In the genomic region with DNA sequence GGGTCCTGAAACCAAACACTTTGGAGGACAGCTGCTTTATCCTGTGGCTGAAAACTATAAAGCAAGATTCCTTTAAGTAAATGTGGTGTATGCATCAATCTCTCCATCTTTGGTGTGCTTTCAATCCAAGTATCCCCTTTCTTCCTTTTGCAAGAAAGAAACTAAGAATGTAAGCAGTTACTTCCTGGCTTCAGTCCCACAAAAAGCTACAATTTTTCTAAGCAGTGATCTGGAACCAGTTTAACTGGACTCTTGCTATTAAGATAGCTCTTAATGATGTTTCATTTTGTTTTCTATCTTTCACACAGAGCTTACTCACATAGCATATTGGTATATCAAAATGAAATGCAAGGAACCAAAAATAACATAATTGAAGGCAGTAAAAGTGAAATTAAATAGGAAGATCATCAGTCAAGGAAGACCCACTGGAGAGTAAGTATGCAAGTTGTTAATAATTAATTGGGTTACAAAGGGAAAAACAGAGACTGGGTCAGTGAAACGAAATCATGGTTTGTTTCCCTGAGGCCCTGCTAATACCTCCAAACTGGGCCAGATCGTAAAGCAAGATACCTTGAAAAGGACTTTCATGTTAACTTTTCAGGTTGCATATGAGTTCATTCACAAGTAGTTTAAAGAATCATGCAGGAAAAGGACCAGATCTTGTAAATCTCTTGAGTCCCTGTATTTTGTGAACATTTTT, we compare ENCODE assay signal across 19 cellular contexts. TPM values are rescaled to one million over a fixed set of nuclear protein-coding genes. Genes with fewer than 3 reads are reported as not detected.
DNase-seq lines count a peak whose midpoint lies in the region; ATAC-seq and TF ChIP-seq lines count a peak whose summit lies in the region.
"Had no signal": no experiment of that assay in that cellular context is flagged by ENCODE, and none has a peak within 500 bp of the region (broad histone marks: within the 10 kb centered on the region; RNA-seq: fewer than 3 reads in every experiment).

No MANE protein-coding gene starts in this region.

- WGBS in mesenchymal stem cell, result 96% methylated on average over 2 of the region's 2 CpGs

- H3K27ac ChIP-seq in A673 (ENCODE audit: low read depth, low read length, poor library complexity, severe bottlenecking) (no peak overlapping the region), GM23338 (ENCODE audit: low read depth) (peak overlapping the region; percentile 28), mesenchymal stem cell (ENCODE audit: low read length, poor library complexity, severe bottlenecking) (peak overlapping the region; percentile 77)
- H3K27ac ChIP-seq: spleen had no signal

- no peaks in the 10 kb centered on the region for H3K9me2 ChIP-seq in GM23338 (ENCODE audit: insufficient read depth)

- peaks cover 8% of the 10 kb centered on the region for H3K79me1 ChIP-seq in mesenchymal stem cell (replicated peaks; ENCODE audit: low read length, poor library complexity, severe bottlenecking)

- peaks cover 14% of the 10 kb centered on the region for H3K4me1 ChIP-seq in A673 (ENCODE audit: insufficient read depth, low read length, poor library complexity, severe bottlenecking)
- H3K4me1 ChIP-seq in GM23338 (ENCODE audit: insufficient read depth), result no peaks in the 10 kb centered on the region
- H3K4me1 ChIP-seq in mesenchymal stem cell (ENCODE audit: control insufficient read depth, insufficient read depth, low read depth, low read length), result peaks cover 17% of the 10 kb centered on the region

- no peak overlapping the region for H2AK5ac ChIP-seq in mesenchymal stem cell (ENCODE audit: low read length, severe bottlenecking)

- CTCF ChIA-PET in A673 (lab: Charles Lee), result no interaction called here
- CTCF ChIA-PET in activated CD8-positive, alpha-beta T cell treated with anti-CD3 and anti-CD28 coated beads for 36 hours (lab: Charles Lee), result interaction anchor here (0.8 to 1.8 kb wide), 5 partner anchors 13 to 22 kb away, joined by 3 to 9 read pairs (median 3); no protein-coding TSS in a partner anchor

- no peaks in the 10 kb centered on the region for H3K9me3 Mint-ChIP-seq in GM23338
- no peaks in the 10 kb centered on the region for H3K9me3 Mint-ChIP-seq in activated CD8-positive, alpha-beta T cell treated with anti-CD3 and anti-CD28 coated beads for 36 hours
- H3K9me3 Mint-ChIP-seq: CD8-positive, alpha-beta memory T cell had no signal

- H3K4me2 ChIP-seq in GM23338 (no peak overlapping the region), mesenchymal stem cell (ENCODE audit: low read length, poor library complexity, severe bottlenecking) (no peak overlapping the region)

- ATAC-seq in GM23338, result no peak
- no peak for ATAC-seq in activated CD8-positive, alpha-beta T cell treated with anti-CD3 and anti-CD28 coated beads for 36 hours
- ATAC-seq: Right ventricle myocardium inferior had no signal

- TF ChIP-seq CTCF in A673 (conservative IDR thresholded peaks at IDR 0.05; ENCODE audit: low read depth, low read length) (no peak), GM23338 (conservative IDR thresholded peaks at IDR 0.05; ENCODE audit: low read depth in 2 of 2) (no peak), GM10266 (IDR thresholded peaks at IDR 0.05; ENCODE audit: control insufficient read depth, insufficient read depth, low read depth, missing control alignments) (no peak)
- no peak for TF ChIP-seq CTCF in activated CD8-positive, alpha-beta T cell treated with anti-CD3 and anti-CD28 coated beads for 36 hours (IDR thresholded peaks at IDR 0.05)

- H2BK120ac ChIP-seq in mesenchymal stem cell (ENCODE audit: low read depth, low read length), result no peak overlapping the region

- H2BK12ac ChIP-seq in mesenchymal stem cell (ENCODE audit: low read length in 2 of 2), result no peak overlapping the region

- no TSS peak for BruUV-seq in A673 (replicated peaks; lab: Mats Ljungman, UMichigan)

- peaks cover 8% of the 10 kb centered on the region; the same call in 2 of the 3 replicates for H3K36me3 Mint-ChIP-seq in GM23338 (ENCODE audit: low read depth)
- peaks cover 9% of the 10 kb centered on the region for H3K36me3 Mint-ChIP-seq in activated CD8-positive, alpha-beta T cell treated with anti-CD3 and anti-CD28 coated beads for 36 hours (ENCODE audit: low read depth)

- no peaks in the 10 kb centered on the region for H3K79me2 ChIP-seq in GM23338 (replicated peaks; ENCODE audit: insufficient read depth)

- H4K20me1 ChIP-seq in GM23338 (replicated peaks; ENCODE audit: insufficient read depth), result no peaks in the 10 kb centered on the region

- H3K14ac ChIP-seq in mesenchymal stem cell (ENCODE audit: low read length in 2 of 2), result no peak overlapping the region

- H2AFZ ChIP-seq in GM23338 (no peak overlapping the region), mesenchymal stem cell (ENCODE audit: low read depth, low read length) (no peak overlapping the region)

- no peak overlapping the region for H2BK15ac ChIP-seq in mesenchymal stem cell (ENCODE audit: low read depth, poor library complexity, severe bottlenecking)

- POLR2A ChIA-PET in A673 (lab: Charles Lee; ENCODE audit: low non-redundant PET), result no interaction called here
- POLR2A ChIA-PET in activated CD8-positive, alpha-beta T cell treated with anti-CD3 and anti-CD28 coated beads for 36 hours (lab: Charles Lee), result interaction anchor here (1.6 kb wide), 1 partner anchor 101 kb away, joined by 5 read pairs; a partner anchor contains a TSS

- no peak overlapping the region for H3K9ac ChIP-seq in mesenchymal stem cell (ENCODE audit: low read length)

- DNase-seq in A673 (ENCODE audit: low spot score) (peak; percentile 18), GM23338 (ENCODE audit: low spot score) (no peak), fibroblast of gingiva (ENCODE audit: low read depth) (peak; percentile 60), mesenchymal stem cell (no peak), GM10266 (ENCODE audit: extremely low spot score) (no peak), NAMALWA (ENCODE audit: low spot score) (no peak), hepatic stellate cell (ENCODE audit: low spot score) (no peak)
- no peak for DNase-seq in activated CD8-positive, alpha-beta T cell treated with anti-CD3 and anti-CD28 coated beads for 36 hours
- DNase-seq: activated CD4-positive, alpha-beta T cell treated with anti-CD3 and anti-CD28 coated beads, Interleukin-2, amount 10 ng/mL, durations not matched to agents 7 days and 5 days; activated gamma-delta T cell; amniotic stem cell; caudate nucleus; CD8-positive, alpha-beta memory T cell; glutamatergic neuron; NCI-H1105 treated with DMSO at 0.1 percent for 48 hours; NCI-H524 treated with DMSO at 0.1 percent for 48 hours; spleen; SW 1271 had no signal

- H4K91ac ChIP-seq in mesenchymal stem cell (ENCODE audit: low read length), result no peak overlapping the region

- no peak overlapping the region for H3K4me3 Mint-ChIP-seq in GM23338
- no peak overlapping the region for H3K4me3 Mint-ChIP-seq in activated CD8-positive, alpha-beta T cell treated with anti-CD3 and anti-CD28 coated beads for 36 hours
- H3K4me3 Mint-ChIP-seq: activated CD4-positive, alpha-beta T cell treated with anti-CD3 and anti-CD28 coated beads, Interleukin-2, amount 10 ng/mL, durations not matched to agents 7 days and 5 days; CD8-positive, alpha-beta memory T cell had no signal

- H2BK5ac ChIP-seq in mesenchymal stem cell (ENCODE audit: low read depth, low read length, poor library complexity, severe bottlenecking), result no peak overlapping the region

- H4K8ac ChIP-seq in mesenchymal stem cell (ENCODE audit: low read length), result no peak overlapping the region

- no peak overlapping the region for H3K23ac ChIP-seq in mesenchymal stem cell (ENCODE audit: low read length in 2 of 2)

- no peak overlapping the region for H3K4me3 ChIP-seq in A673 (ENCODE audit: low read depth, low read length, poor library complexity, severe bottlenecking)
- H3K4me3 ChIP-seq in GM23338, result no peak overlapping the region
- H3K4me3 ChIP-seq in mesenchymal stem cell (ENCODE audit: insufficient read depth in 1 of 2, low read depth in 1 of 2, low read length in 2 of 2), result no peak overlapping the region
- H3K4me3 ChIP-seq: spleen had no signal

- peaks cover 9% of the 10 kb centered on the region for H3K4me1 Mint-ChIP-seq in GM23338
- H3K4me1 Mint-ChIP-seq in activated CD8-positive, alpha-beta T cell treated with anti-CD3 and anti-CD28 coated beads for 36 hours (ENCODE audit: low read depth), result peaks cover 6% of the 10 kb centered on the region
- H3K4me1 Mint-ChIP-seq: activated CD4-positive, alpha-beta T cell treated with anti-CD3 and anti-CD28 coated beads, Interleukin-2, amount 10 ng/mL, durations not matched to agents 7 days and 5 days; CD8-positive, alpha-beta memory T cell had no signal

- no peak overlapping the region for H3K27ac Mint-ChIP-seq in GM23338
- H3K27ac Mint-ChIP-seq in activated CD8-positive, alpha-beta T cell treated with anti-CD3 and anti-CD28 coated beads for 36 hours, result no peak overlapping the region
- H3K27ac Mint-ChIP-seq: activated CD4-positive, alpha-beta T cell treated with anti-CD3 and anti-CD28 coated beads, Interleukin-2, amount 10 ng/mL, durations not matched to agents 7 days and 5 days had no signal

- no peaks in the 10 kb centered on the region for H3F3A ChIP-seq in GM23338 (replicated peaks; ENCODE audit: low read depth)

- no peak overlapping the region for H3K4ac ChIP-seq in mesenchymal stem cell (ENCODE audit: low read depth in 1 of 2, low read length in 2 of 2)

- peaks cover 9% of the 10 kb centered on the region for H3K36me3 ChIP-seq in A673 (ENCODE audit: insufficient read depth, low read length, poor library complexity, severe bottlenecking)
- no peaks in the 10 kb centered on the region for H3K36me3 ChIP-seq in GM23338 (ENCODE audit: insufficient read depth)
- H3K36me3 ChIP-seq in mesenchymal stem cell (ENCODE audit: control insufficient read depth in 1 of 2, insufficient read depth in 2 of 2, low read depth in 1 of 2, low read length in 2 of 2), result peaks cover 7 to 62% of the 10 kb centered on the region in 2 experiments

- intact Hi-C loops in A673 (cut with micrococcal nuclease; ENCODE audit: unreplicated experiment), result loop anchor here (2.0 kb wide), 1 partner anchor 47 kb away; no protein-coding TSS in a partner anchor
- intact Hi-C loops in activated CD8-positive, alpha-beta T cell treated with anti-CD3 and anti-CD28 coated beads for 36 hours (cut with micrococcal nuclease), result no loop called here

- H3K9me3 ChIP-seq in A673 (ENCODE audit: low read depth, low read length, poor library complexity, severe bottlenecking) (no peaks in the 10 kb centered on the region), mesenchymal stem cell (ENCODE audit: control insufficient read depth, low read length) (no peaks in the 10 kb centered on the region)
- H3K9me3 ChIP-seq: spleen had no signal

- H3K18ac ChIP-seq in mesenchymal stem cell (ENCODE audit: low read depth in 1 of 2, low read length in 2 of 2), result no peak overlapping the region

- no peaks in the 10 kb centered on the region for H3K27me3 ChIP-seq in A673 (replicated peaks; ENCODE audit: insufficient read depth, low read depth, low read length, poor library complexity)
- H3K27me3 ChIP-seq in GM23338 (ENCODE audit: insufficient read depth), result no peaks in the 10 kb centered on the region
- H3K27me3 ChIP-seq in mesenchymal stem cell (ENCODE audit: control insufficient read depth in 1 of 2, insufficient read depth in 1 of 2, low read length in 2 of 2), result no peaks in the 10 kb centered on the region
- H3K27me3 ChIP-seq: spleen had no signal

- no peaks in the 10 kb centered on the region for H3K27me3 Mint-ChIP-seq in GM23338 (ENCODE audit: insufficient read depth, low read depth, poor library complexity)
- no peaks in the 10 kb centered on the region for H3K27me3 Mint-ChIP-seq in activated CD8-positive, alpha-beta T cell treated with anti-CD3 and anti-CD28 coated beads for 36 hours
- H3K27me3 Mint-ChIP-seq: activated CD4-positive, alpha-beta T cell treated with anti-CD3 and anti-CD28 coated beads, Interleukin-2, amount 10 ng/mL, durations not matched to agents 7 days and 5 days; CD8-positive, alpha-beta memory T cell had no signal

RNA-seq across cellular contexts. Expression of a gene that starts 41.8 kb away (rescaled TPM):
- total RNA-seq in A673 (2021), result 6.7 and 11.2 TPM in 2 replicates
- total RNA-seq in GM23338 (2014; rRNA removed; shearing (Covaris generic)), result 55.7 and 77.0 TPM in 2 replicates
- polyA plus RNA-seq in GM23338 (2016; fragmentation: Nextera tagmentation; extraction: Ambion mirVana), result 37.2 and 39.4 TPM in 2 replicates
- 0.30 TPM for polyA plus RNA-seq in mesenchymal stem cell (2013, experiment 1 of 2)
- polyA plus RNA-seq in mesenchymal stem cell (2013, experiment 2 of 2), result 0.26 TPM
- 1 to 10 TPM; 6.2 to 8.2 TPM for total RNA-seq in activated CD8-positive, alpha-beta T cell treated with anti-CD3 and anti-CD28 coated beads for 36 hours

Comparison
In these comparisons a context has a peak if more than half of its experiments do, and no peak if none do; other contexts are left out.
1. DNase-seq: peak in A673 (single experiment) and fibroblast of gingiva (single experiment); none in GM23338 (single experiment), mesenchymal stem cell (single experiment), GM10266 (single experiment), NAMALWA (single experiment), activated CD8-positive, alpha-beta T cell treated with anti-CD3 and anti-CD28 coated beads for 36 hours (single experiment) and hepatic stellate cell (single experiment).